ENCODE assay signal across 1 cellular context in genomic region chr6:142914371-142914770, GRCh38.
TF ChIP-seq lines count a peak whose summit lies in the region.

No MANE protein-coding gene starts in this region.

TF ChIP-seq in SK-N-SH, 30 proteins besides CTCF, POLR2A, EP300 and RAD21 (continued from another document):
- TF ChIP-seq USF1 (IDR thresholded peaks at IDR 0.05; ENCODE audit: borderline replicate concordance, low read depth) (no peak), TAF1 (IDR thresholded peaks at IDR 0.05; ENCODE audit: borderline replicate concordance, low read depth, low read length) (no peak), FOXM1 (IDR thresholded peaks at IDR 0.05; ENCODE audit: low read depth) (no peak), RXRA (IDR thresholded peaks at IDR 0.05; ENCODE audit: borderline replicate concordance, low read depth) (no peak), SMC3 (IDR thresholded peaks at IDR 0.05; ENCODE audit: low read depth, low read length) (no peak), NRF1 (IDR thresholded peaks at IDR 0.05; ENCODE audit: low read depth, low read length) (no peak), MEF2A (IDR thresholded peaks at IDR 0.05; ENCODE audit: borderline replicate concordance, low read depth) (no peak)
- TF ChIP-seq, protein P1, sequence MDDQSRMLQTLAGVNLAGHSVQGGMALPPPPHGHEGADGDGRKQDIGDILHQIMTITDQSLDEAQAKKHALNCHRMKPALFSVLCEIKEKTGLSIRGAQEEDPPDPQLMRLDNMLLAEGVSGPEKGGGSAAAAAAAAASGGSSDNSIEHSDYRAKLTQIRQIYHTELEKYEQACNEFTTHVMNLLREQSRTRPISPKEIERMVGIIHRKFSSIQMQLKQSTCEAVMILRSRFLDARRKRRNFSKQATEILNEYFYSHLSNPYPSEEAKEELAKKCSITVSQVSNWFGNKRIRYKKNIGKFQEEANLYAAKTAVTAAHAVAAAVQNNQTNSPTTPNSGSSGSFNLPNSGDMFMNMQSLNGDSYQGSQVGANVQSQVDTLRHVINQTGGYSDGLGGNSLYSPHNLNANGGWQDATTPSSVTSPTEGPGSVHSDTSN (IDR thresholded peaks at IDR 0.05), result no peak
